In genomic region chr6:43916924-43917877, GRCh38 we compare ENCODE assay signal across 11 cellular contexts.
DNase-seq lines count a peak whose midpoint lies in the region; ATAC-seq and TF ChIP-seq lines count a peak whose summit lies in the region.
"Had no signal": no experiment of that assay in that cellular context is flagged by ENCODE, and none has a peak within 500 bp of the region (broad histone marks: within the 10 kb centered on the region; RNA-seq: fewer than 3 reads in every experiment).

No MANE protein-coding gene starts in this region.

- TF ChIP-seq CTCF in AG10803 (conservative IDR thresholded peaks at IDR 0.05; ENCODE audit: low read length) (no peak), brain (conservative IDR thresholded peaks at IDR 0.05) (no peak), omental fat pad (IDR thresholded peaks at IDR 0.05) (no peak)

- peaks cover 4% of the 10 kb centered on the region for H3K27me3 Mint-ChIP-seq in brain

- no peak overlapping the region for H3K4me3 ChIP-seq in AG10803 (ENCODE audit: low read length)
- H3K4me3 ChIP-seq: SJSA1 had no signal

- DNase-seq in AG10803 (ENCODE audit: low read depth) (peak; percentile 84), HT-29 (ENCODE audit: low spot score) (peak; percentile 46), omental fat pad (ENCODE audit: low spot score) (peak; percentile 61), NK-92 (lab: John Stamatoyannopoulos, UW; ENCODE audit: unreplicated experiment) (no peak)
- no peak for DNase-seq in activated CD8-positive, alpha-beta memory T cell treated with anti-CD3 and anti-CD28 coated beads, Interleukin-2, amount 50 U/mL, for 48 hours
- no peak for DNase-seq in activated effector memory CD4-positive, alpha-beta T cell treated with Interleukin-2 at 50 U/mL for 16 hours
- DNase-seq: naive thymus-derived CD4-positive, alpha-beta T cell; stimulated activated CD4-positive, alpha-beta T cell treated with anti-CD3 and anti-CD28 coated beads, Interleukin-4, amount 100 ng/mL, for 4 hours had no signal

- peak overlapping the region in 3 of 5 experiments; percentile 17 to 61 (median 38) for H3K27ac Mint-ChIP-seq in brain
- H3K27ac Mint-ChIP-seq: naive thymus-derived CD4-positive, alpha-beta T cell had no signal

- H3K36me3 Mint-ChIP-seq in brain, result no peaks in the 10 kb centered on the region
- H3K36me3 Mint-ChIP-seq: naive thymus-derived CD4-positive, alpha-beta T cell had no signal

- ATAC-seq in omental fat pad (ENCODE audit: low FRiP score) (peak; percentile 86), HG02885 (IDR thresholded peaks at IDR 0.05; ENCODE audit: poor library complexity, unreplicated experiment) (no peak)
- ATAC-seq: naive thymus-derived CD4-positive, alpha-beta T cell had no signal

- H3K4me3 Mint-ChIP-seq in brain, result no peak overlapping the region
- H3K4me3 Mint-ChIP-seq: naive thymus-derived CD4-positive, alpha-beta T cell had no signal

- peaks cover 0 to 3% (median 0%) of the 10 kb centered on the region in 5 experiments for H3K9me3 Mint-ChIP-seq in brain
- H3K9me3 Mint-ChIP-seq: naive thymus-derived CD4-positive, alpha-beta T cell had no signal

- peaks cover 63% of the 10 kb centered on the region for H3K4me1 Mint-ChIP-seq in brain

Comparison
In these comparisons a context has a peak if more than half of its experiments do, and no peak if none do; other contexts are left out.
1. DNase-seq: peak in AG10803 (single experiment), HT-29 (single experiment) and omental fat pad (single experiment); none in activated CD8-positive, alpha-beta memory T cell treated with anti-CD3 and anti-CD28 coated beads, Interleukin-2, amount 50 U/mL, for 48 hours (single experiment), NK-92 (single experiment) and activated effector memory CD4-positive, alpha-beta T cell treated with Interleukin-2 at 50 U/mL for 16 hours (single experiment).